Comparison of ENCODE assay signal across 1 cellular context in the genomic region with DNA sequence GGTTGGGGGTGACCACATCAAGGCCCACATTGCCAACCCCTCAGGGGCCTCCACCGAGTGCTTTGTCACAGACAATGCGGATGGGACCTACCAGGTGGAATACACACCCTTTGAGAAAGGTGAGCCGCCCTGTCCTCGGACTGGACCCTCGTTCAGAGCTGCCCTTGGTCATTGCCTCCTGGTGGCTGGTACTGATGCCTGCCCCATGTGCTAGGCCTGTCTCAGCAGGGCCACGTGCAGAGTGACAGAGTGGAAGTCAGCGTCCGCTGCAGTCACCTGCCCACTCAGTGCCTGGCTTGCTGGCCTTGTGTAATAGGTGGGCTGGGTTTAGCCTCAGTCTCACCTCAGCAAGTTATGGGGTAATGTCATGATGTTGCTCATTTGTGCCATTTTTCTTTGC.
TF ChIP-seq lines count a peak whose summit lies in the region.

No MANE protein-coding gene starts in this region.

TF ChIP-seq in GM23338, 12 proteins besides CTCF, POLR2A, EP300 and RAD21 (continued from another document):
- TF ChIP-seq STAT1 (IDR thresholded peaks at IDR 0.05; ENCODE audit: unreplicated experiment) (no peak), EZH2phosphoT487 (IDR thresholded peaks at IDR 0.05; ENCODE audit: unreplicated experiment) (no peak), ETS1 (IDR thresholded peaks at IDR 0.05) (no peak), ZNF331 (CRISPR knock-in tag; IDR thresholded peaks at IDR 0.05; ENCODE audit: low read depth) (no peak), CREB1 (CRISPR knock-in tag; IDR thresholded peaks at IDR 0.05; ENCODE audit: low read depth) (no peak), ZNF462 (CRISPR knock-in tag; IDR thresholded peaks at IDR 0.05) (no peak), NANOG (IDR thresholded peaks at IDR 0.05; ENCODE audit: borderline replicate concordance) (no peak)
